ENCODE assay signal across 1 cellular context in genomic region chr4:16443504-16444088, GRCh38.
TF ChIP-seq lines count a peak whose summit lies in the region.

No MANE protein-coding gene starts in this region.

TF ChIP-seq in GM23338, 12 proteins besides CTCF, POLR2A, EP300 and RAD21 (continued from another document):
- TF ChIP-seq ZNF462 (CRISPR knock-in tag; IDR thresholded peaks at IDR 0.05), result no peak
- TF ChIP-seq EZH2 (IDR thresholded peaks at IDR 0.05; ENCODE audit: low read depth, unreplicated experiment), result no peak
- no peak for TF ChIP-seq ETS1 (IDR thresholded peaks at IDR 0.05)
- TF ChIP-seq POLR2AphosphoS5 (IDR thresholded peaks at IDR 0.05; ENCODE audit: low read depth), result no peak
- TF ChIP-seq STAT1 (IDR thresholded peaks at IDR 0.05; ENCODE audit: unreplicated experiment), result no peak
- no peak for TF ChIP-seq ZNF114 (CRISPR knock-in tag; IDR thresholded peaks at IDR 0.05)
- TF ChIP-seq ZNF331 (CRISPR knock-in tag; IDR thresholded peaks at IDR 0.05; ENCODE audit: low read depth), result no peak
- TF ChIP-seq EZH2phosphoT487 (IDR thresholded peaks at IDR 0.05; ENCODE audit: unreplicated experiment), result no peak
- no peak for TF ChIP-seq CREB1 (CRISPR knock-in tag; IDR thresholded peaks at IDR 0.05; ENCODE audit: low read depth)
- no peak for TF ChIP-seq NANOG (IDR thresholded peaks at IDR 0.05; ENCODE audit: borderline replicate concordance)
